1 cellular context compared by ENCODE assay signal in the genomic region with DNA sequence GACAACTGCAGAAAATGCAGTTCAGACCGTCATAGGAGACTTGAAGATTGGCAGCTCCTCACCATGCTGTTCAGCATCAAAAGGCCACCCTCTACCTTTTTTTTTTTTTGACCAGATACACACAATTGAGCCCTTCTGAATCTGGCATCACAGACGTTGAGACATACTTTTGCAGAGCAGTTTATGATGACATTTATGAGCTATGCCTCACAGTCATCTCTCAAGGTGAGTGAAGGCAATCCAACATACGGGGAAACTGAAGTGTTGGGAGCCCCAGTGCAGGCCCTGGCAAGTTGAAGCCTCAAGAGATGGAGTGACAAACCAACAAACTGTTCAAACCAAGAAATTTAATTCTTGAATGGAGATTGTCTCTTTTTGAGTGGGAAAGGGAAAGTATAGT.
TF ChIP-seq lines count a peak whose summit lies in the region.

No MANE protein-coding gene starts in this region.

TF ChIP-seq in GM23338, 12 proteins besides CTCF, POLR2A, EP300 and RAD21 (continued from another document):
- TF ChIP-seq, protein P1, sequence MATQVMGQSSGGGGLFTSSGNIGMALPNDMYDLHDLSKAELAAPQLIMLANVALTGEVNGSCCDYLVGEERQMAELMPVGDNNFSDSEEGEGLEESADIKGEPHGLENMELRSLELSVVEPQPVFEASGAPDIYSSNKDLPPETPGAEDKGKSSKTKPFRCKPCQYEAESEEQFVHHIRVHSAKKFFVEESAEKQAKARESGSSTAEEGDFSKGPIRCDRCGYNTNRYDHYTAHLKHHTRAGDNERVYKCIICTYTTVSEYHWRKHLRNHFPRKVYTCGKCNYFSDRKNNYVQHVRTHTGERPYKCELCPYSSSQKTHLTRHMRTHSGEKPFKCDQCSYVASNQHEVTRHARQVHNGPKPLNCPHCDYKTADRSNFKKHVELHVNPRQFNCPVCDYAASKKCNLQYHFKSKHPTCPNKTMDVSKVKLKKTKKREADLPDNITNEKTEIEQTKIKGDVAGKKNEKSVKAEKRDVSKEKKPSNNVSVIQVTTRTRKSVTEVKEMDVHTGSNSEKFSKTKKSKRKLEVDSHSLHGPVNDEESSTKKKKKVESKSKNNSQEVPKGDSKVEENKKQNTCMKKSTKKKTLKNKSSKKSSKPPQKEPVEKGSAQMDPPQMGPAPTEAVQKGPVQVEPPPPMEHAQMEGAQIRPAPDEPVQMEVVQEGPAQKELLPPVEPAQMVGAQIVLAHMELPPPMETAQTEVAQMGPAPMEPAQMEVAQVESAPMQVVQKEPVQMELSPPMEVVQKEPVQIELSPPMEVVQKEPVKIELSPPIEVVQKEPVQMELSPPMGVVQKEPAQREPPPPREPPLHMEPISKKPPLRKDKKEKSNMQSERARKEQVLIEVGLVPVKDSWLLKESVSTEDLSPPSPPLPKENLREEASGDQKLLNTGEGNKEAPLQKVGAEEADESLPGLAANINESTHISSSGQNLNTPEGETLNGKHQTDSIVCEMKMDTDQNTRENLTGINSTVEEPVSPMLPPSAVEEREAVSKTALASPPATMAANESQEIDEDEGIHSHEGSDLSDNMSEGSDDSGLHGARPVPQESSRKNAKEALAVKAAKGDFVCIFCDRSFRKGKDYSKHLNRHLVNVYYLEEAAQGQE (IDR thresholded peaks at IDR 0.05; ENCODE audit: unreplicated experiment) = no peak
- TF ChIP-seq NANOG (IDR thresholded peaks at IDR 0.05; ENCODE audit: borderline replicate concordance) (no peak), STAT1 (IDR thresholded peaks at IDR 0.05; ENCODE audit: unreplicated experiment) (no peak), EZH2 (IDR thresholded peaks at IDR 0.05; ENCODE audit: low read depth, unreplicated experiment) (no peak)
- TF ChIP-seq, protein P2, sequence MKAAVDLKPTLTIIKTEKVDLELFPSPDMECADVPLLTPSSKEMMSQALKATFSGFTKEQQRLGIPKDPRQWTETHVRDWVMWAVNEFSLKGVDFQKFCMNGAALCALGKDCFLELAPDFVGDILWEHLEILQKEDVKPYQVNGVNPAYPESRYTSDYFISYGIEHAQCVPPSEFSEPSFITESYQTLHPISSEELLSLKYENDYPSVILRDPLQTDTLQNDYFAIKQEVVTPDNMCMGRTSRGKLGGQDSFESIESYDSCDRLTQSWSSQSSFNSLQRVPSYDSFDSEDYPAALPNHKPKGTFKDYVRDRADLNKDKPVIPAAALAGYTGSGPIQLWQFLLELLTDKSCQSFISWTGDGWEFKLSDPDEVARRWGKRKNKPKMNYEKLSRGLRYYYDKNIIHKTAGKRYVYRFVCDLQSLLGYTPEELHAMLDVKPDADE (IDR thresholded peaks at IDR 0.05) = no peak
